In the genomic region with DNA sequence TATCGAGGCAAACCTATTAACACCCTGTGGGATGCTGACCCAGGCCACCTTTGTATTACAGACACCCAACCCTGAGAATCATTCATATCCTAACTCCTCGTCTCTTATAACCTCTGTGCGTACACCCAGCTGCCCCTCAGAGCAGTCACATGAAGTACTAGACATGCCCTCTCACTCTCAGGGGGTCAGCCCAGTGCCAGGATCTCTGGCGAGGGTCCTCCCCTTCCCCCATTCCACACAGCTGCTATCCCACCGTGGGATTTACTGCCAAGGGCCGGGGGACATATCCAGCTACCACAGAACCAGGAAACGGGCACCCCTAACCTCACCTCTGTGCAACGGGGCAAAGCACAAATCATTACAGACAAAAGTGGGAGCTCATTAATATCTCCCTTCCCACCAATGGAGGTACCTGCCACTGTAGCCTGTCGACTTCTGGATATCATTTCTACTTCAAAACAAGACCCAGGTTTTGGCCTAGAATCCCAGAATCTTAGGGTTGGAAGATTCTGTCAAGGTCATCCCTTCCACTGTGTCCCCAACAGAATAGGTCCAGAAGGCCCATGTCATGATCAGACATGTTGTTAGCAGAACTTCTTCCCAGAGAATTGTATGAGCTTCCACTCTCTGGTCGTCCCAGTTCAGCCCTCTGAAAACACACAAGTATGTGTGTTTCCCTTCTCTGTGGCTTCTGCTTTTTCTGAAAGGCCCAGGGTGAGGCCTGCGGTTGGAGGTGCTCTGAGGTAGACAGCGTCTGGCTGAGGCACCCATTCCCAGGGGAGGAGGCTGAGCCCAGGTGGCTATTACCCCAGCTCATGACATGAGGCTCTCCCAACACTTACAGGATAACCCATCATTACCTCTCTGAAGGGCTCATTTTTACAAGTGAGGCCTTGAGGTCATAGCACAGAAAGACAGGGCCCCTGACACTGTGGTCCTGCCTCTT, we compare ENCODE assay signal across 8 cellular contexts. TPM values are rescaled to one million over a fixed set of nuclear protein-coding genes. Genes with fewer than 3 reads are reported as not detected.
DNase-seq lines count a peak whose midpoint lies in the region; ATAC-seq and TF ChIP-seq lines count a peak whose summit lies in the region.

No MANE protein-coding gene starts in this region.

- H3K4me1 ChIP-seq in IMR-90 (ENCODE audit: control insufficient read depth, insufficient read depth, low read length): peaks cover 25% of the 10 kb centered on the region

- peak; percentile 11 for DNase-seq in G401 (ENCODE audit: low spot score)
- no peak for DNase-seq in IMR-90
- peak; percentile 70 for DNase-seq in activated T-cell treated with anti-CD3 and anti-CD28 coated beads, Interleukin-2, amount 50 U/mL, for 1 hour
- DNase-seq in fibroblast of villous mesenchyme (ENCODE audit: low read depth): peak; percentile 30
- DNase-seq in stimulated activated naive CD4-positive, alpha-beta T cell treated with Interleukin-2 at 50 U/mL for 16 hours (lab: John Stamatoyannopoulos, UW): peak; percentile 32
- DNase-seq in kidney glomerular epithelial cell (lab: John Stamatoyannopoulos, UW): no peak
- DNase-seq in C1 segment of cervical spinal cord (lab: John Stamatoyannopoulos, UW): no peak

- H4K8ac ChIP-seq in IMR-90 (ENCODE audit: low read depth in 2 of 2, low read length in 2 of 2): peak overlapping the region in 1 of 2 experiments; percentile 5; a peak in 2 of 4 replicates

- peak overlapping the region; percentile 79 for H3K23ac ChIP-seq in IMR-90 (ENCODE audit: low read depth, low read length)

- H3K4ac ChIP-seq in IMR-90 (ENCODE audit: low read depth, low read length): peak overlapping the region; percentile 92

- H2AFZ ChIP-seq in IMR-90 (replicated peaks; ENCODE audit: low read length, poor library complexity): no peak overlapping the region

- TF ChIP-seq RAD21 in IMR-90 (IDR thresholded peaks at IDR 0.05; ENCODE audit: low read length): no peak

- peak overlapping the region; percentile 26; the same call in 1 of the 2 replicates for H4K91ac ChIP-seq in IMR-90 (ENCODE audit: insufficient read depth, low read depth, low read length)

- no peaks in the 10 kb centered on the region for H3K27me3 ChIP-seq in IMR-90 (ENCODE audit: control insufficient read depth, insufficient read depth, low read length)

- H2BK15ac ChIP-seq in IMR-90 (ENCODE audit: low read depth, low read length): peak overlapping the region; percentile 2; the same call in 1 of the 3 replicates

- no peaks in the 10 kb centered on the region for H3K36me3 ChIP-seq in IMR-90 (ENCODE audit: control insufficient read depth, insufficient read depth, low read length)

- CTCF ChIA-PET in IMR-90 (lab: Yijun Ruan, JAX): no interaction called here

- no peak for TF ChIP-seq CTCF in IMR-90 (conservative IDR thresholded peaks at IDR 0.05; ENCODE audit: low read depth, low read length)
- TF ChIP-seq CTCF in fibroblast of villous mesenchyme (IDR thresholded peaks at IDR 0.05; ENCODE audit: insufficient read depth, low read depth, low read length): no peak

- no peak for TF ChIP-seq POLR2A in IMR-90 (IDR thresholded peaks at IDR 0.05; ENCODE audit: low read depth, low read length)

- no peak overlapping the region for H2BK20ac ChIP-seq in IMR-90 (ENCODE audit: low read depth, low read length)

- H2AK9ac ChIP-seq in IMR-90 (replicated peaks; ENCODE audit: low read depth, low read length, poor library complexity): peak overlapping the region; percentile 63

- H3K18ac ChIP-seq in IMR-90 (ENCODE audit: low read depth, low read length): no peak overlapping the region

- peak overlapping the region; percentile 92 for H3K4me2 ChIP-seq in IMR-90 (ENCODE audit: low read depth, low read length)

- H3K4me3 ChIP-seq in IMR-90 (ENCODE audit: insufficient read depth, low read depth, low read length) (peak overlapping the region; percentile 86; the same call in 1 of the 2 replicates), fibroblast of villous mesenchyme (ENCODE audit: low read depth, low read length) (peak overlapping the region; percentile 89)

- POLR2A ChIA-PET in IMR-90 (lab: Charles Lee; ENCODE audit: unreplicated experiment): interaction anchor here (0.6 kb wide), 1 partner anchor 86 kb away, joined by 9 read pairs; no protein-coding TSS in a partner anchor

- peaks cover 18% of the 10 kb centered on the region for H4K20me1 ChIP-seq in IMR-90 (ENCODE audit: insufficient read depth, low read length)

- in situ Hi-C loops in G401 (cut with HindIII; ENCODE audit: low sequenced_read_pairs) (no loop called here), IMR-90 (cut with MboI; ENCODE audit: low sequenced_read_pairs) (no loop called here)

- H2BK120ac ChIP-seq in IMR-90 (ENCODE audit: low read depth, low read length): peak overlapping the region; percentile 23; the same call in 1 of the 2 replicates

- intact Hi-C loops in IMR-90 (cut with micrococcal nuclease): loop anchor here (5.0 kb wide), 1 partner anchor 357 kb away; no protein-coding TSS in a partner anchor

- no TSS peak for BruUV-seq in IMR-90 (replicated peaks; lab: Mats Ljungman, UMichigan)

- H2BK5ac ChIP-seq in IMR-90 (ENCODE audit: low read depth, low read length, poor library complexity, severe bottlenecking): peak overlapping the region; percentile 3

- H3K9me1 ChIP-seq in IMR-90 (ENCODE audit: insufficient read depth, low read length): peaks cover 18% of the 10 kb centered on the region

- H3K56ac ChIP-seq in IMR-90 (ENCODE audit: extremely low read depth, insufficient read depth, low read length): no peak overlapping the region

- peak; percentile 53 for ATAC-seq in GM21381 (IDR thresholded peaks at IDR 0.05; ENCODE audit: unreplicated experiment)
- no peak for ATAC-seq in IMR-90 (ENCODE audit: low read depth)

- peak overlapping the region; percentile 27; the same call in 1 of the 2 replicates for H2AK5ac ChIP-seq in IMR-90 (ENCODE audit: low read depth, low read length)

- peak overlapping the region; percentile 3; the same call in 1 of the 2 replicates for H4K5ac ChIP-seq in IMR-90 (ENCODE audit: low read depth, low read length)

- peak overlapping the region; percentile 94 for H3K14ac ChIP-seq in IMR-90 (replicated peaks; ENCODE audit: low read depth, low read length)

- H3K9me3 ChIP-seq in IMR-90 (ENCODE audit: control insufficient read depth, insufficient read depth, low read length): no peaks in the 10 kb centered on the region

- H3K9ac ChIP-seq in IMR-90 (ENCODE audit: low read depth, low read length): peak overlapping the region; percentile 18; the same call in 1 of the 2 replicates

- peak overlapping the region; percentile 30; the same call in 1 of the 2 replicates for H3K27ac ChIP-seq in IMR-90 (ENCODE audit: insufficient read depth, low read length)

- dilution Hi-C loops in IMR-90 (cut with HindIII; ENCODE audit: low sequenced_read_pairs, unreplicated experiment): no loop called here

- 42% methylated on average over 4 of the region's 12 CpGs; no CpG with 5 or more reads in 1 of the 2 experiments for WGBS in IMR-90 (ENCODE audit: extremely low coverage in 2 of 2, insufficient read length in 1 of 2), 2 experiments

- H3K79me1 ChIP-seq in IMR-90 (ENCODE audit: low read depth in 1 of 2, low read length in 2 of 2): peaks cover 23 to 50% of the 10 kb centered on the region in 2 experiments

TF ChIP-seq in IMR-90, 13 proteins besides CTCF, POLR2A, EP300 and RAD21:
- TF ChIP-seq, protein P1, sequence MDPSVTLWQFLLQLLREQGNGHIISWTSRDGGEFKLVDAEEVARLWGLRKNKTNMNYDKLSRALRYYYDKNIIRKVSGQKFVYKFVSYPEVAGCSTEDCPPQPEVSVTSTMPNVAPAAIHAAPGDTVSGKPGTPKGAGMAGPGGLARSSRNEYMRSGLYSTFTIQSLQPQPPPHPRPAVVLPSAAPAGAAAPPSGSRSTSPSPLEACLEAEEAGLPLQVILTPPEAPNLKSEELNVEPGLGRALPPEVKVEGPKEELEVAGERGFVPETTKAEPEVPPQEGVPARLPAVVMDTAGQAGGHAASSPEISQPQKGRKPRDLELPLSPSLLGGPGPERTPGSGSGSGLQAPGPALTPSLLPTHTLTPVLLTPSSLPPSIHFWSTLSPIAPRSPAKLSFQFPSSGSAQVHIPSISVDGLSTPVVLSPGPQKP (IDR thresholded peaks at IDR 0.05; ENCODE audit: borderline replicate concordance, low read depth, low read length): no peak
- TF ChIP-seq RCOR1 (IDR thresholded peaks at IDR 0.05; ENCODE audit: insufficient replicate concordance, low read length): no peak
TF ChIP-seq in IMR-90: peak in this region for 0.

RNA-seq across cellular contexts. Expression of a gene that starts 1.7 kb away (rescaled TPM):
- 83.7 and 100 TPM in 2 replicates for total RNA-seq in G401 (2014; rRNA removed; shearing (Covaris generic))
- total RNA-seq in IMR-90 (2012; rRNA removed) (78.6 and 102 TPM in 2 replicates), fibroblast of villous mesenchyme (123 and 136 TPM in 2 replicates)
- polyA plus RNA-seq in IMR-90 (2012; rRNA removed): 81.2 and 84.6 TPM in 2 replicates
- 29.3 and 57.5 TPM in 2 replicates for polyA plus RNA-seq in IMR-90 (2012; cell fraction: cytosol; rRNA removed)
- polyA plus RNA-seq in IMR-90 (2012; cell fraction: nucleus; rRNA removed; ENCODE audit: low replicate concordance): 45.5 and 46.8 TPM in 2 replicates

RNA-seq across cellular contexts. Expression of a gene that starts 20.3 kb away (rescaled TPM):
- 37.5 and 44.6 TPM in 2 replicates for total RNA-seq in G401 (2014; rRNA removed; shearing (Covaris generic))
- total RNA-seq in IMR-90 (2012; rRNA removed) (19.2 and 22.2 TPM in 2 replicates), fibroblast of villous mesenchyme (26.1 and 26.8 TPM in 2 replicates)
- 68.5 and 70.1 TPM in 2 replicates for polyA plus RNA-seq in IMR-90 (2012; rRNA removed)
- polyA plus RNA-seq in IMR-90 (2012; cell fraction: cytosol; rRNA removed): 86.1 and 87.9 TPM in 2 replicates
- polyA plus RNA-seq in IMR-90 (2012; cell fraction: nucleus; rRNA removed; ENCODE audit: low replicate concordance): 29.9 and 38.4 TPM in 2 replicates

RNA-seq across cellular contexts. Expression of a gene that starts 20.7 kb away (rescaled TPM):
- 128 and 217 TPM in 2 replicates for total RNA-seq in G401 (2014; rRNA removed; shearing (Covaris generic))
- total RNA-seq in IMR-90 (2012; rRNA removed): 112 and 118 TPM in 2 replicates
- 104 and 108 TPM in 2 replicates for polyA plus RNA-seq in IMR-90 (2012; rRNA removed)
- 132 and 175 TPM in 2 replicates for polyA plus RNA-seq in IMR-90 (2012; cell fraction: cytosol; rRNA removed)
- 140 and 213 TPM in 2 replicates for polyA plus RNA-seq in IMR-90 (2012; cell fraction: nucleus; rRNA removed; ENCODE audit: low replicate concordance)
- 104 and 110 TPM in 2 replicates for total RNA-seq in fibroblast of villous mesenchyme

RNA-seq across cellular contexts. Expression of a gene that starts 29.8 kb away (rescaled TPM):
- total RNA-seq in G401 (2014; rRNA removed; shearing (Covaris generic)): not detected in 2 replicates
- total RNA-seq in IMR-90 (2012; rRNA removed) (under 0.01 TPM in 1 of 2 replicates, not detected in the other), fibroblast of villous mesenchyme (under 0.01 TPM in 1 of 2 replicates, not detected in the other)
- 0.13 and 0.21 TPM in 2 replicates for polyA plus RNA-seq in IMR-90 (2012; rRNA removed)
- polyA plus RNA-seq in IMR-90 (2012; cell fraction: cytosol; rRNA removed): 0.05 and 0.13 TPM in 2 replicates
- 0.56 and 2.4 TPM in 2 replicates for polyA plus RNA-seq in IMR-90 (2012; cell fraction: nucleus; rRNA removed; ENCODE audit: low replicate concordance)

Comparison
In these comparisons a context has a peak if more than half of its experiments do, and no peak if none do; other contexts are left out.
1. DNase-seq: peak in G401 (single experiment), activated T-cell treated with anti-CD3 and anti-CD28 coated beads, Interleukin-2, amount 50 U/mL, for 1 hour (single experiment), fibroblast of villous mesenchyme (single experiment) and stimulated activated naive CD4-positive, alpha-beta T cell treated with Interleukin-2 at 50 U/mL for 16 hours (single experiment); none in IMR-90 (single experiment), kidney glomerular epithelial cell (single experiment) and C1 segment of cervical spinal cord (0 of 14).